ENCODE assay signal across 8 cellular contexts in the genomic region with DNA sequence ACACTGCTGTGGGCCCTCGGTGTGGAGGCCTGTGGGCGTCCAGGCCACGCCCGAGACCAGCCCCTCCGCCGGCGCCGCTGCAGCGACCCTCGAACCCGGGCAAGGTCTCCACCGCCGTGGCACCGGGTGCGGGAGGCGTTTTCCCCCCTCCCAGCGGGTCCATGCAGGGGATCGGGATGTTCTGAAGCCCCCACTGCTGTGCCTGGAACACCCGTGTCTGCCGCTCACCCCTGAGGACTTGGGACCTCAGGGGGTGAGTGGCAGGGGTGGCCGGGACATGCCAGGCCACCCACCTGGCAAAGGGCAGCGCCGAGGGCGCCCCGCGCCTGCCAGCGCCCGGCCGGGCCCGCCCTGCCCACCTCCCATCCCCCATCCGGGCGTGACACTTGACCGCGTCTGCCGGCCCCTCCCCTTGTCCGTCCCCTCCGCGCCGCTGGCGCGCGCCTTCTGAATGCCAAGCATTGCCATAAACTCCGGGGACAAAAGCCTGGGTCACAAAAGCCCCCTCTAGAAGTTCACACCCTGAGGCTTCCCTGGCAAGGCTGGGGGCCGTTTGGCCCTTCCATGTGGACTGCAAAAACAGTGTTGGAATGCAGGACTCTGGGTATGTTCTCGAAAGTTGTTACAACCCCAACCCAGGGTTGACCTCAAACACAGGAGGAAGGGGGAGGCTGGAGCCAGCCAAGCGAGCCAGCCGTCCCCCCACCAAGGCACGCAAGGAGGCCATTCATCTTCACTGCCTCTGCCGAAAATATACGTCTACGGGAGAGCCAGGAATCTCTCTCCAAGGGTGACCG. TPM values are rescaled to one million over a fixed set of nuclear protein-coding genes. Genes with fewer than 3 reads are reported as not detected.
DNase-seq lines count a peak whose midpoint lies in the region; ATAC-seq lines count a peak whose summit lies in the region.

No MANE protein-coding gene starts in this region.

- DNase-seq in activated CD4-positive, CD25-positive, alpha-beta regulatory T cell treated with anti-CD3 and anti-CD28 coated beads, Interleukin-2, amount 50 U/mL, for 72 hours, result peak; percentile 50
- DNase-seq in SK-MEL-5 (ENCODE audit: low read depth, low spot score) (peak; percentile 29), cerebellum (ENCODE audit: low spot score) (peak; percentile 31), left kidney (ENCODE audit: low read depth, low spot score) (peak; percentile 91)
- DNase-seq in stimulated activated CD4-positive, alpha-beta T cell treated with anti-CD3 and anti-CD28 coated beads, Interleukin-4, amount 100 ng/mL, for 1 hour, result peak; percentile 17

- no peak for ATAC-seq in activated CD4-positive, CD25-positive, alpha-beta regulatory T cell treated with anti-CD3 and anti-CD28 coated beads, Interleukin-2, amount 50 U/mL, for 24 hours
- ATAC-seq in HG03045 (IDR thresholded peaks at IDR 0.05; ENCODE audit: unreplicated experiment) (peak; percentile 38), HG03460 (IDR thresholded peaks at IDR 0.05; ENCODE audit: unreplicated experiment) (no peak)

- in situ Hi-C loops in SK-MEL-5 (cut with HindIII; ENCODE audit: low pct_unique_long_range_greater_than_20kb, low sequenced_read_pairs), result no loop called here

RNA-seq across cellular contexts. Expression of a gene that starts 0.8 kb away (rescaled TPM):
- 0.48 and 0.56 TPM in 2 replicates for total RNA-seq in SK-MEL-5 (2014; rRNA removed; shearing (Covaris generic))
- polyA plus RNA-seq in SK-MEL-5 (2015; cell fraction: cytosol; rRNA removed), result 0.01 and 0.03 TPM in 2 replicates
- 0.54 and 0.97 TPM in 2 replicates for polyA plus RNA-seq in SK-MEL-5 (2015; cell fraction: nucleus; rRNA removed)
- 12.0 TPM for total RNA-seq in cerebellum

Comparison
In these comparisons a context has a peak if more than half of its experiments do, and no peak if none do; other contexts are left out.
1. DNase-seq: peak in every context shown above with its lines; median percentile 91 in left kidney; 50 in activated CD4-positive, CD25-positive, alpha-beta regulatory T cell treated with anti-CD3 and anti-CD28 coated beads, Interleukin-2, amount 50 U/mL, for 72 hours; 31 in cerebellum; 29 in SK-MEL-5; 17 in stimulated activated CD4-positive, alpha-beta T cell treated with anti-CD3 and anti-CD28 coated beads, Interleukin-4, amount 100 ng/mL, for 1 hour.